In genomic region chr6:41940759-41941279, GRCh38 we compare ENCODE assay signal across 8 cellular contexts. TPM values are rescaled to one million over a fixed set of nuclear protein-coding genes. Genes with fewer than 3 reads are reported as not detected.
A peak's percentile ranks its signal among the peaks of the same experiment; 100 is the strongest.
DNase-seq lines count a peak whose midpoint lies in the region; ATAC-seq and TF ChIP-seq lines count a peak whose summit lies in the region.

No MANE protein-coding gene starts in this region.

- H4K20me1 ChIP-seq in neural progenitor cell (ENCODE audit: low read depth), result peaks cover 21% of the 10 kb centered on the region

- peak overlapping the region; percentile 31 for H2AFZ ChIP-seq in neural progenitor cell (replicated peaks)

- no peak for TF ChIP-seq CTCF in AG09309 (IDR thresholded peaks at IDR 0.05; ENCODE audit: control insufficient read depth, insufficient read depth, low read depth, low read length, missing control alignments)
- no peak for TF ChIP-seq CTCF in gastroesophageal sphincter (IDR thresholded peaks at IDR 0.05)
- peak; percentile 4 for TF ChIP-seq CTCF in neural progenitor cell (IDR thresholded peaks at IDR 0.05)

- peak overlapping the region; percentile 43 to 93 (median 91) for H3K27ac ChIP-seq in gastroesophageal sphincter
- H3K27ac ChIP-seq in neural progenitor cell, result no peak overlapping the region
- H3K27ac ChIP-seq in aorta (ENCODE audit: low read depth in 1 of 2, low read length in 2 of 2), result peak overlapping the region in 1 of 2 donors; percentile 71

- intact Hi-C loops in aorta (cut with DNase I), result loop anchor here in 1 of 2 donors (2.0 kb wide), 1 partner anchor 108 kb away; no protein-coding TSS in a partner anchor

- no peaks in the 10 kb centered on the region for H3K36me3 Mint-ChIP-seq in neural progenitor cell

- no peak overlapping the region for H3K27ac Mint-ChIP-seq in neural progenitor cell

- H3K9me3 ChIP-seq in gastroesophageal sphincter (no peaks in the 10 kb centered on the region), neural progenitor cell (ENCODE audit: low read depth) (no peaks in the 10 kb centered on the region), aorta (ENCODE audit: control insufficient read depth, low read length) (no peaks in the 10 kb centered on the region)

- no peaks in the 10 kb centered on the region for H3K79me2 ChIP-seq in neural progenitor cell (ENCODE audit: low read depth)

- DNase-seq in AG09309 (ENCODE audit: low read depth) (no peak), NOMO-1 treated with dmso at 0.1 percent for 144 hours (lab: John Stamatoyannopoulos, UW; ENCODE audit: unreplicated experiment) (peak; percentile 42), activated gamma-delta T cell treated with Interleukin-2 at 50 U/mL for 16 hours (peak; percentile 62), neural progenitor cell (ENCODE audit: low spot score) (peak; percentile 65), aorta (peak; percentile 63 to 85), NCI-H187 (lab: John Stamatoyannopoulos, UW) (no peak)

- peaks cover 12% of the 10 kb centered on the region for H3K27me3 Mint-ChIP-seq in neural progenitor cell (ENCODE audit: insufficient read depth, low read depth)

- ATAC-seq in GM19023 (IDR thresholded peaks at IDR 0.05; ENCODE audit: unreplicated experiment) (peak; percentile 10), gastroesophageal sphincter (peak; percentile 9), aorta (ENCODE audit: low FRiP score) (peak; percentile 22)

- no peaks in the 10 kb centered on the region for H3K9me3 Mint-ChIP-seq in neural progenitor cell

- H3K27me3 ChIP-seq in gastroesophageal sphincter, result no peaks in the 10 kb centered on the region
- H3K27me3 ChIP-seq in neural progenitor cell, result peaks cover 9% of the 10 kb centered on the region
- no peaks in the 10 kb centered on the region for H3K27me3 ChIP-seq in aorta (ENCODE audit: control insufficient read depth in 1 of 2, insufficient read depth in 2 of 2, low read length in 1 of 2)

- H3K4me3 ChIP-seq in AG09309 (ENCODE audit: control insufficient read depth, low read depth, low read length) (peak overlapping the region; percentile 98), gastroesophageal sphincter (peak overlapping the region; percentile 48 to 76), neural progenitor cell (peak overlapping the region; percentile 69), aorta (ENCODE audit: low read length in 2 of 2) (peak overlapping the region; percentile 80 to 81)

- peak overlapping the region; percentile 96 for H3K4me2 ChIP-seq in neural progenitor cell

- no peak overlapping the region for H3K9ac ChIP-seq in neural progenitor cell

- 0% methylated on average over 10 of the region's 38 CpGs; no CpG with 5 or more reads in 1 of the 2 donors for WGBS in gastroesophageal sphincter (ENCODE audit: low coverage in 1 of 2), 2 donors
- 0% methylated on average over 36 to 38 of the region's 38 CpGs for WGBS in aorta, 2 donors

- TF ChIP-seq EP300 in gastroesophageal sphincter (IDR thresholded peaks at IDR 0.05), result no peak

- no peak for TF ChIP-seq POLR2A in gastroesophageal sphincter (IDR thresholded peaks at IDR 0.05)

- H3K4me1 Mint-ChIP-seq in neural progenitor cell, result peaks cover 29% of the 10 kb centered on the region

- H3K36me3 ChIP-seq in gastroesophageal sphincter (peaks cover 0 to 12% of the 10 kb centered on the region in 2 donors), neural progenitor cell (no peaks in the 10 kb centered on the region), aorta (ENCODE audit: control insufficient read depth in 1 of 2, insufficient read depth in 2 of 2, low read length in 1 of 2) (no peaks in the 10 kb centered on the region)

- H3K4me1 ChIP-seq in gastroesophageal sphincter, result peaks cover 2 to 61% (median 34%) of the 10 kb centered on the region in 3 donors
- peaks cover 27% of the 10 kb centered on the region for H3K4me1 ChIP-seq in neural progenitor cell
- H3K4me1 ChIP-seq in aorta (ENCODE audit: control insufficient read depth in 1 of 2, insufficient read depth in 2 of 2, low read length in 2 of 2), result no peaks in the 10 kb centered on the region

- peaks cover 43% of the 10 kb centered on the region for H3F3A ChIP-seq in neural progenitor cell (ENCODE audit: low read depth)

- H3K4me3 Mint-ChIP-seq in neural progenitor cell, result peak overlapping the region; percentile 90

RNA-seq across cellular contexts. Expression of gene CCND3, which starts 0.8 kb away (rescaled TPM):
- total RNA-seq in gastroesophageal sphincter (100 to 1,000 TPM; 103 to 212 (median 145) TPM), neural progenitor cell (ENCODE audit: low replicate concordance) (7.6 and 16.2 TPM in 2 replicates), aorta (10 to 100 TPM; 47.8 to 51.4 TPM)
- polyA plus RNA-seq in aorta, result 10 to 100 TPM; 45.2 to 48.3 TPM

RNA-seq across cellular contexts. Expression of gene BYSL, which starts 19.5 kb away (rescaled TPM):
- total RNA-seq in gastroesophageal sphincter (10 to 100 TPM in 1 of 4 donors, 1 to 10 TPM in 3; 7.2 to 10.3 (median 8.3) TPM), neural progenitor cell (ENCODE audit: low replicate concordance) (11.5 and 31.7 TPM in 2 replicates), aorta (10 to 100 TPM in 1 of 2 donors, 1 to 10 TPM in 1; 9.7 to 12.0 TPM)
- 1 to 10 TPM; 3.4 to 5.6 TPM for polyA plus RNA-seq in aorta

RNA-seq across cellular contexts. Expression of gene MED20, which starts 19.9 kb away (rescaled TPM):
- total RNA-seq in gastroesophageal sphincter, result 10 to 100 TPM; 15.7 to 18.7 (median 17.0) TPM
- 29.4 and 31.4 TPM in 2 replicates for total RNA-seq in neural progenitor cell (ENCODE audit: low replicate concordance)
- 10 to 100 TPM; 11.7 to 16.1 TPM for total RNA-seq in aorta
- polyA plus RNA-seq in aorta, result 1 to 10 TPM; 6.1 to 7.5 TPM

RNA-seq across cellular contexts. Expression of gene USP49, which starts 45.6 kb away (rescaled TPM):
- total RNA-seq in gastroesophageal sphincter (1 to 10 TPM in 3 of 4 donors, under 1 TPM in 1; 0.69 to 5.4 (median 2.0) TPM), neural progenitor cell (ENCODE audit: low replicate concordance) (25.0 and 30.7 TPM in 2 replicates), aorta (1 to 10 TPM; 2.3 to 5.3 TPM)
- 1 to 10 TPM; 1.3 to 1.5 TPM for polyA plus RNA-seq in aorta

Comparison
In these comparisons a context has a peak if more than half of its experiments do, and no peak if none do; other contexts are left out.
1. DNase-seq: peak in NOMO-1 treated with dmso at 0.1 percent for 144 hours (single experiment), activated gamma-delta T cell treated with Interleukin-2 at 50 U/mL for 16 hours (single experiment), neural progenitor cell (single experiment) and aorta (2 of 2); none in AG09309 (single experiment) and NCI-H187 (0 of 2).
2. Peak in every context shown above with its lines, with median percentiles within 50 percentile points of each other: H3K4me3 ChIP-seq and ATAC-seq.